ENCODE assay signal across 20 cellular contexts in the genomic region with DNA sequence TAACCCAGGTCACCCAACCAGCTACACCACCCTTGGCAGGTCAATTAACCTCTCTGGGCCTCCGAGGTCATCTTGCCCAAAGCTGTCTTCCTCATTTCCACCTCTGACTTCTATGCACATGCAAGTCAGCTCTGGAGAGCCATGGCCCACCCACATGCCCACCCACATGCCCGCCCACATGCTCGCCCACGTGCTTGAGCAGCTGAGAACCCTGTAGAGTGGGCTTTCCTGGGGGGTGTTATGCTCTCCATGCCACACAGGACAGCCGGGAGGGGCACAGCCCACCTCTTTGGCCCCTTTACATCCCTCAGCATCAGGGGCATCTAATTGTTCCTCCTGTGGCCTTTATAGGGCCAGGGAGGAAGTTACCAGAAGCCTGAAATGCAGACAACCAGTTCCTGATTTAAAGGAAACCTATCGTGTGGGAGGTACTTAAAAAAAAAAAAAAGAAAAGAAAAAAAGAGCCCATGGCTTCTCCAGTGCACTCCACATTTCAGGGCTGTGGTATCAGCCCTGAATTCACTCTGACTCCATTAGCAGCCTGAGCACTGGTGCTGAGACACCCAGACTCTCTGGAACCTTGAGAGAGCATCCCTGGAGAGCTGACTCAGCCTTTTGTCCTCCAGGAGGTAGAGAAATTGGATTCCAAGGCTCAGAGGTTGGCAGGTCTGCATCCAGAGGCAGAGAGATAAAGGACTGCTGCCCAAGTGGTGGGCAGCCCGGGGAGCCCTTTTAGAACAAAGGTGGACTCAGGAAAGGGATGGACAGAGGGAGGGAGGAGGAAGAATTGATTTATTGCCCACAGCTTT.
DNase-seq lines count a peak whose midpoint lies in the region; ATAC-seq and TF ChIP-seq lines count a peak whose summit lies in the region.
"Had no signal": no experiment of that assay in that cellular context is flagged by ENCODE, and none has a peak within 500 bp of the region (broad histone marks: within the 10 kb centered on the region; RNA-seq: fewer than 3 reads in every experiment).

No MANE protein-coding gene starts in this region.

- H3K4me1 ChIP-seq in endodermal cell (ENCODE audit: control insufficient read depth, insufficient read depth, low read length), result peaks cover 20% of the 10 kb centered on the region
- H3K4me1 ChIP-seq in right cardiac atrium (ENCODE audit: control insufficient read depth, insufficient read depth, low read length), result no peaks in the 10 kb centered on the region
- H3K4me1 ChIP-seq: SJCRH30, transverse colon had no signal

- ATAC-seq in HG03095 (IDR thresholded peaks at IDR 0.05; ENCODE audit: unreplicated experiment) (no peak), right cardiac atrium (no peak)

- H3K27ac Mint-ChIP-seq in endodermal cell, result no peak overlapping the region
- H3K27ac Mint-ChIP-seq: activated naive CD8-positive, alpha-beta T cell; HFFc6 had no signal

- peak; percentile 33 for DNase-seq in activated effector memory CD4-positive, alpha-beta T cell treated with anti-CD3 and anti-CD28 coated beads, Interleukin-2, amount 50 U/mL, for 16 hours
- DNase-seq in activated effector memory CD4-positive, alpha-beta T cell treated with Interleukin-2 at 50 U/mL for 16 hours, result no peak
- DNase-seq in M059J (ENCODE audit: low read depth), result peak; percentile 21
- DNase-seq in endodermal cell, result peak; percentile 15
- DNase-seq in retina, result peak; percentile 33
- no peak for DNase-seq in stimulated activated CD4-positive, alpha-beta T cell treated with anti-CD3 and anti-CD28 coated beads, Interleukin-12 subunit alpha, Interleukin-12 subunit beta, amount 100 ng/mL, for 4 hours
- DNase-seq in right cardiac atrium, result no peak
- DNase-seq: DND-41; HFFc6; kidney; NCI-H1048; NCI-H774; SJCRH30; stimulated activated CD4-positive, alpha-beta T cell treated with anti-CD3 and anti-CD28 coated beads, Interleukin-2, amount 100 ng/mL, for 48 hours; transverse colon had no signal

- no peaks in the 10 kb centered on the region for H3K9me3 Mint-ChIP-seq in endodermal cell
- H3K9me3 Mint-ChIP-seq: HFFc6 had no signal

- intact Hi-C loops in right cardiac atrium (cut with DNase I), result no loop called here

- H3K4me3 ChIP-seq in endodermal cell (ENCODE audit: low read length), result no peak overlapping the region
- H3K4me3 ChIP-seq in right cardiac atrium (ENCODE audit: low read length), result no peak overlapping the region
- H3K4me3 ChIP-seq: BLaER1 treated with 17β-estradiol and CSF1 and Interleukin-3, amounts not matched to agents 10 nM and 100 nM; cardiac muscle cell; SJCRH30; transverse colon had no signal

- H3K27me3 Mint-ChIP-seq in endodermal cell (ENCODE audit: insufficient read depth), result no peaks in the 10 kb centered on the region
- H3K27me3 Mint-ChIP-seq: activated naive CD8-positive, alpha-beta T cell had no signal

- H3K4me1 Mint-ChIP-seq in endodermal cell, result peaks cover 31% of the 10 kb centered on the region

- H3K27me3 ChIP-seq in endodermal cell (ENCODE audit: control insufficient read depth, insufficient read depth, low read length, poor library complexity, severe bottlenecking), result no peaks in the 10 kb centered on the region
- no peaks in the 10 kb centered on the region for H3K27me3 ChIP-seq in right cardiac atrium (ENCODE audit: control insufficient read depth, insufficient read depth)
- H3K27me3 ChIP-seq: BLaER1 treated with 17β-estradiol and CSF1 and Interleukin-3, amounts not matched to agents 10 nM and 100 nM; cardiac muscle cell; transverse colon had no signal

- TF ChIP-seq CTCF in endodermal cell (conservative IDR thresholded peaks at IDR 0.05), result no peak

- H3K27ac ChIP-seq in endodermal cell (ENCODE audit: low read depth, low read length), result no peak overlapping the region
- H3K27ac ChIP-seq in right cardiac atrium (ENCODE audit: low read length), result no peak overlapping the region
- H3K27ac ChIP-seq: BLaER1 treated with 17β-estradiol and CSF1 and Interleukin-3, amounts not matched to agents 10 nM and 100 nM; cardiac muscle cell; SJCRH30; transverse colon; VCaP had no signal

- H3K9me3 ChIP-seq in endodermal cell (ENCODE audit: control insufficient read depth, low read length) (no peaks in the 10 kb centered on the region), right cardiac atrium (ENCODE audit: control insufficient read depth, low read length) (no peaks in the 10 kb centered on the region)
- H3K9me3 ChIP-seq: SJCRH30, transverse colon had no signal

- WGBS in endodermal cell (ENCODE audit: insufficient coverage in 1 of 2, insufficient read length in 1 of 2), 2 experiments, result 82 to 87% methylated on average over 3 to 7 of the region's 7 CpGs
- 76% methylated on average over 7 of the region's 7 CpGs for WGBS in right cardiac atrium

- no peak overlapping the region for H3K4me3 Mint-ChIP-seq in endodermal cell
- H3K4me3 Mint-ChIP-seq: activated naive CD8-positive, alpha-beta T cell; HFFc6 had no signal

- H3K36me3 Mint-ChIP-seq in endodermal cell (ENCODE audit: low read depth), result no peaks in the 10 kb centered on the region
- H3K36me3 Mint-ChIP-seq: activated naive CD8-positive, alpha-beta T cell had no signal

- H3K9ac ChIP-seq in endodermal cell (ENCODE audit: extremely low read depth, low read length, poor library complexity, severe bottlenecking), result no peak overlapping the region
- H3K9ac ChIP-seq: BLaER1 treated with 17β-estradiol and CSF1 and Interleukin-3, amounts not matched to agents 10 nM and 100 nM had no signal

- H3K36me3 ChIP-seq in endodermal cell (ENCODE audit: control insufficient read depth, insufficient read depth, low read length), result no peaks in the 10 kb centered on the region
- H3K36me3 ChIP-seq: BLaER1 treated with 17β-estradiol and CSF1 and Interleukin-3, amounts not matched to agents 10 nM and 100 nM; cardiac muscle cell; SJCRH30; transverse colon had no signal

Comparison
In these comparisons a context has a peak if more than half of its experiments do, and no peak if none do; other contexts are left out.
1. DNase-seq: peak in activated effector memory CD4-positive, alpha-beta T cell treated with anti-CD3 and anti-CD28 coated beads, Interleukin-2, amount 50 U/mL, for 16 hours (single experiment), M059J (single experiment), endodermal cell (single experiment) and retina (single experiment); none in activated effector memory CD4-positive, alpha-beta T cell treated with Interleukin-2 at 50 U/mL for 16 hours (single experiment), stimulated activated CD4-positive, alpha-beta T cell treated with anti-CD3 and anti-CD28 coated beads, Interleukin-12 subunit alpha, Interleukin-12 subunit beta, amount 100 ng/mL, for 4 hours (single experiment) and right cardiac atrium (0 of 3).